In genomic region chr1:146051853-146052676, GRCh38 we compare ENCODE assay signal across 8 cellular contexts. TPM values are rescaled to one million over a fixed set of nuclear protein-coding genes. Genes with fewer than 3 reads are reported as not detected.
DNase-seq lines count a peak whose midpoint lies in the region; ATAC-seq, FAIRE-seq and TF ChIP-seq lines count a peak whose summit lies in the region.
"Not testable (repeated sequence)": the region's sequence is repeated elsewhere in the genome, so short reads cannot be mapped to it uniquely, and the experiment has no call there.

No MANE protein-coding gene starts in this region.

- peak in 3 of 4 donors; percentile 13 to 87 (median 80) for TF ChIP-seq POLR2A in esophagus squamous epithelium (IDR thresholded peaks at IDR 0.05)

- not testable (repeated sequence) for H3K9me3 ChIP-seq in esophagus squamous epithelium; muscle layer of duodenum (ENCODE audit: control insufficient read depth in 1 of 2, low read length in 2 of 2)

- H3K4me3 ChIP-seq in esophagus squamous epithelium, result peak overlapping the region; percentile 18 to 63 (median 47)
- H3K4me3 ChIP-seq in muscle layer of duodenum (ENCODE audit: low read depth in 1 of 2, low read length in 2 of 2), result peak overlapping the region; percentile 54 to 65

- H3K27me3 Mint-ChIP-seq in activated T-helper 1 cell treated with anti-CD3 and anti-CD28 coated beads, Interleukin-12 subunit alpha, Interleukin-12 subunit beta, Interleukin-2, Interleukin-4 antibody, amounts not matched to agents 30 ng/mL and 10 ng/mL and 1 ng/mL, durations not matched to agents 14 hours and 24 hours and 36 hours (ENCODE audit: insufficient read depth), result not testable (repeated sequence)

- not testable (repeated sequence) for H3K9me3 Mint-ChIP-seq in activated T-helper 1 cell treated with anti-CD3 and anti-CD28 coated beads, Interleukin-12 subunit alpha, Interleukin-12 subunit beta, Interleukin-2, Interleukin-4 antibody, amounts not matched to agents 30 ng/mL and 10 ng/mL and 1 ng/mL, durations not matched to agents 14 hours and 24 hours and 36 hours

- TF ChIP-seq CTCF in esophagus squamous epithelium (IDR thresholded peaks at IDR 0.05), result peak in 2 of 6 experiments; percentile 14 to 19

- peak; percentile 67 for ATAC-seq in GM21723 (IDR thresholded peaks at IDR 0.05; ENCODE audit: unreplicated experiment)

- H3K27ac Mint-ChIP-seq in activated T-helper 1 cell treated with anti-CD3 and anti-CD28 coated beads, Interleukin-12 subunit alpha, Interleukin-12 subunit beta, Interleukin-2, Interleukin-4 antibody, amounts not matched to agents 30 ng/mL and 10 ng/mL and 1 ng/mL, durations not matched to agents 14 hours and 24 hours and 36 hours, result peak overlapping the region; percentile 99

- not testable (repeated sequence) for H3K36me3 ChIP-seq in esophagus squamous epithelium; muscle layer of duodenum (ENCODE audit: control insufficient read depth in 1 of 2, insufficient read depth in 2 of 2, low read length in 2 of 2)

- 1 to 8% methylated on average over 32 to 45 of the region's 47 CpGs for WGBS in esophagus squamous epithelium, 2 donors

- intact Hi-C loops in activated T-helper 1 cell treated with anti-CD3 and anti-CD28 coated beads, Interleukin-12 subunit alpha, Interleukin-12 subunit beta, Interleukin-2, Interleukin-4 antibody, amounts not matched to agents 30 ng/mL and 10 ng/mL and 1 ng/mL, durations not matched to agents 14 hours and 24 hours and 36 hours (cut with micrococcal nuclease), result loop anchor here (1.0 kb wide), 1 partner anchor 13 kb away; no protein-coding TSS in a partner anchor
- intact Hi-C loops in esophagus squamous epithelium (cut with DNase I), result not testable (repeated sequence)

- H3K27me3 ChIP-seq in esophagus squamous epithelium; muscle layer of duodenum (ENCODE audit: low read depth, low read length): not testable (repeated sequence)

- peaks cover 38% of the 10 kb centered on the region for H3K4me1 Mint-ChIP-seq in activated T-helper 1 cell treated with anti-CD3 and anti-CD28 coated beads, Interleukin-12 subunit alpha, Interleukin-12 subunit beta, Interleukin-2, Interleukin-4 antibody, amounts not matched to agents 30 ng/mL and 10 ng/mL and 1 ng/mL, durations not matched to agents 14 hours and 24 hours and 36 hours (ENCODE audit: low read depth)

- DNase-seq in DMS153 (lab: John Stamatoyannopoulos, UW), result peak; percentile 96
- peak; percentile 25 to 32 for DNase-seq in Kasumi-1 (lab: John Stamatoyannopoulos, UW)
- peak; percentile 99 for DNase-seq in RCC 7860 (ENCODE audit: low spot score)
- DNase-seq in activated T-helper 1 cell treated with anti-CD3 and anti-CD28 coated beads, Interleukin-12 subunit alpha, Interleukin-12 subunit beta, Interleukin-2, Interleukin-4 antibody, amounts not matched to agents 30 ng/mL and 10 ng/mL and 1 ng/mL, durations not matched to agents 14 hours and 24 hours and 36 hours (ENCODE audit: low spot score), result peak; percentile 71
- not testable (repeated sequence) for DNase-seq in esophagus squamous epithelium (lab: John Stamatoyannopoulos, UW)
- DNase-seq in stimulated activated CD8-positive, alpha-beta memory T cell treated with anti-CD3 and anti-CD28 coated beads, Interleukin-7, amount 100 ng/mL, for 24 hours (ENCODE audit: low read depth), result peak; percentile 61

- not testable (repeated sequence) for FAIRE-seq in RCC 7860 (lab: Jason Lieb, UNC)

- H3K36me3 Mint-ChIP-seq in activated T-helper 1 cell treated with anti-CD3 and anti-CD28 coated beads, Interleukin-12 subunit alpha, Interleukin-12 subunit beta, Interleukin-2, Interleukin-4 antibody, amounts not matched to agents 30 ng/mL and 10 ng/mL and 1 ng/mL, durations not matched to agents 14 hours and 24 hours and 36 hours (ENCODE audit: low read depth), result not testable (repeated sequence)

- peak overlapping the region; percentile 87 for H3K4me3 Mint-ChIP-seq in activated T-helper 1 cell treated with anti-CD3 and anti-CD28 coated beads, Interleukin-12 subunit alpha, Interleukin-12 subunit beta, Interleukin-2, Interleukin-4 antibody, amounts not matched to agents 30 ng/mL and 10 ng/mL and 1 ng/mL, durations not matched to agents 14 hours and 24 hours and 36 hours

- H3K4me1 ChIP-seq in esophagus squamous epithelium; muscle layer of duodenum (ENCODE audit: control insufficient read depth in 1 of 2, insufficient read depth in 2 of 2, low read length in 2 of 2): not testable (repeated sequence)

- H3K27ac ChIP-seq in esophagus squamous epithelium, result peak overlapping the region; percentile 83 to 90 (median 88)
- H3K27ac ChIP-seq in muscle layer of duodenum (ENCODE audit: low read length), result peak overlapping the region; percentile 86

RNA-seq across cellular contexts. Expression of gene HJV, which starts 30.5 kb away (rescaled TPM):
- total RNA-seq in activated T-helper 1 cell treated with anti-CD3 and anti-CD28 coated beads, Interleukin-12 subunit alpha, Interleukin-12 subunit beta, Interleukin-2, Interleukin-4 antibody, amounts not matched to agents 30 ng/mL and 10 ng/mL and 1 ng/mL, durations not matched to agents 14 hours and 24 hours and 36 hours, result not detected in 2 replicates
- total RNA-seq in esophagus squamous epithelium, result not detected

RNA-seq across cellular contexts. Expression of gene TXNIP, which starts 55.7 kb away (rescaled TPM):
- 107 and 108 TPM in 2 replicates for total RNA-seq in activated T-helper 1 cell treated with anti-CD3 and anti-CD28 coated beads, Interleukin-12 subunit alpha, Interleukin-12 subunit beta, Interleukin-2, Interleukin-4 antibody, amounts not matched to agents 30 ng/mL and 10 ng/mL and 1 ng/mL, durations not matched to agents 14 hours and 24 hours and 36 hours
- 100 to 1,000 TPM in 3 of 4 donors, 10 to 100 TPM in 1; 94.9 to 942 (median 328) TPM for total RNA-seq in esophagus squamous epithelium
